Comparison of ENCODE assay signal across 8 cellular contexts in the genomic region with DNA sequence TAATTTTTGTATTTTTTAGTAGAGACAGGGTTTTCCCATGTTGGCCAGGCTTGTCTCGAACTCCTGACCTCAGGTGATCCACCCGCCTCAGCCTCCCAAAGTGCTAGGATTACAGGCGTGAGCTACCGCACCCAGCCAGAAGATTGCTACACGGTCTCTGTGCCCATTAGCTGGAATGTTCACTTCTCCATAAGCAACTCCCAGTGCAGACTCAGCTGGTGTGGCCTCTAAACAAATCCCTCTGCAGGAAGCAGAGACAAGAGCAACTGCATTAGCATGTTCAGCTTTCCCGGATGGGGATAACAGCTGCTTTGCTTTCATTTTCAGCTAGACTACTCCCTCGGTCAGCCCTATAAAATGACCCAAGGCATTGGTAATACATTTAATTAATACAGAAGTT. TPM values are rescaled to one million over a fixed set of nuclear protein-coding genes. Genes with fewer than 3 reads are reported as not detected.
DNase-seq lines count a peak whose midpoint lies in the region; ATAC-seq, FAIRE-seq and TF ChIP-seq lines count a peak whose summit lies in the region.
"Not testable (repeated sequence)": the region's sequence is repeated elsewhere in the genome, so short reads cannot be mapped to it uniquely, and the experiment has no call there.

No MANE protein-coding gene starts in this region.

- H3K36me3 ChIP-seq in pancreas, thoracic aorta: not testable (repeated sequence)

- not testable (repeated sequence) for H3K27me3 ChIP-seq in pancreas; thoracic aorta (replicated peaks; ENCODE audit: insufficient read depth)

- H3K4me3 ChIP-seq in choroid plexus epithelial cell (ENCODE audit: low read depth, low read length) (peak overlapping the region; percentile 28), thoracic aorta (peak overlapping the region; percentile 44)
- not testable (repeated sequence) for H3K4me3 ChIP-seq in pancreas

- not testable (repeated sequence) for H3K9me3 ChIP-seq in pancreas, thoracic aorta

- POLR2A ChIA-PET in RWPE1 (lab: Yijun Ruan, JAX; ENCODE audit: low non-redundant PET), result not testable (repeated sequence)

- CTCF ChIA-PET in RWPE1 (lab: Yijun Ruan, JAX), result interaction anchor here (0.6 to 3.2 kb wide), 3 partner anchors 21 to 132 kb away, joined by 4 to 60 read pairs (median 4); a partner anchor contains a TSS

- DNase-seq in DMS153 treated with DMSO at 0.1 percent for 48 hours (lab: John Stamatoyannopoulos, UW; ENCODE audit: unreplicated experiment) (peak; percentile 69), LoVo (ENCODE audit: low spot score) (peak; percentile 61), choroid plexus epithelial cell (ENCODE audit: low read depth) (peak; percentile 86), foreskin melanocyte (peak; percentile 51), left lobe of liver (ENCODE audit: low spot score) (peak; percentile 59)
- not testable (repeated sequence) for DNase-seq in RWPE1 (ENCODE audit: low spot score); pancreas; thoracic aorta (ENCODE audit: low spot score)

- ATAC-seq in left lobe of liver (peak; percentile 93), pancreas (peak in 3 of 4 donors; percentile 57 to 84 (median 73))
- not testable (repeated sequence) for ATAC-seq in thoracic aorta (ENCODE audit: insufficient number of reproducible peaks, low FRiP score, low read depth)

- TF ChIP-seq CTCF in RWPE1 (conservative IDR thresholded peaks at IDR 0.05; ENCODE audit: low read depth); pancreas (IDR thresholded peaks at IDR 0.05); thoracic aorta (IDR thresholded peaks at IDR 0.05): not testable (repeated sequence)
- TF ChIP-seq CTCF in choroid plexus epithelial cell (conservative IDR thresholded peaks at IDR 0.05; ENCODE audit: low read depth, low read length), result peak; percentile 30

- not testable (repeated sequence) for FAIRE-seq in pancreas (lab: Jason Lieb, UNC)

- H3K27ac ChIP-seq in RWPE1, result peak overlapping the region; percentile 70
- peak overlapping the region in 1 of 4 donors; percentile 12 for H3K27ac ChIP-seq in pancreas
- H3K27ac ChIP-seq in thoracic aorta, result peak overlapping the region; percentile 73 to 79

- intact Hi-C loops in pancreas (cut with DNase I), result loop anchor here (5.0 to 10.0 kb wide), 2 partner anchors 124 to 131 kb away; a partner anchor contains a TSS

- 85 to 88% methylated on average over 7 of the region's 7 CpGs for WGBS in pancreas, 2 donors

- not testable (repeated sequence) for H3K4me1 ChIP-seq in pancreas
- peaks cover 8 to 13% of the 10 kb centered on the region in 2 donors for H3K4me1 ChIP-seq in thoracic aorta (ENCODE audit: control insufficient read depth in 1 of 2, low read depth in 2 of 2)

RNA-seq across cellular contexts. Expression of a gene that starts 20.7 kb away (rescaled TPM):
- 11.8 TPM for total RNA-seq in left lobe of liver
- total RNA-seq in pancreas, result 10 to 100 TPM in 5 of 6 donors, 1 to 10 TPM in 1; 9.5 to 13.9 (median 11.7) TPM
- 10 to 100 TPM; 31.6 to 44.2 TPM for polyA plus RNA-seq in pancreas
- 10 to 100 TPM; 15.2 to 27.4 TPM for total RNA-seq in thoracic aorta

RNA-seq across cellular contexts. Expression of a gene that starts 21.0 kb away (rescaled TPM):
- total RNA-seq in left lobe of liver (4.3 TPM), pancreas (1 to 10 TPM; 2.4 to 4.4 (median 3.4) TPM), thoracic aorta (10 to 100 TPM in 1 of 2 donors, 1 to 10 TPM in 1; 4.7 to 10.5 TPM)
- polyA plus RNA-seq in pancreas, result 1 to 10 TPM; 4.8 to 8.2 TPM

RNA-seq across cellular contexts. Expression of a gene that starts 34.3 kb away (rescaled TPM):
- total RNA-seq in left lobe of liver (not detected), pancreas (under 1 TPM in 5 of 6 donors, not detected in 1; 0.14 to 0.85 (median 0.31) TPM), thoracic aorta (not detected)
- polyA plus RNA-seq in pancreas, result under 1 TPM; 0.23 TPM
